1 cellular context compared by ENCODE assay signal in genomic region chr9:104747565-104748358, GRCh38.
TF ChIP-seq lines count a peak whose summit lies in the region.

Gene NIPSNAP3A, plus strand, starts transcription at chr9:104747683. Its CDS starts 110 bp downstream, at chr9:104747793.

TF ChIP-seq in HepG2, 621 proteins besides CTCF, POLR2A, EP300 and RAD21 (continued from another document and continues in another):
- TF ChIP-seq ZNF142 (CRISPR knock-in tag; IDR thresholded peaks at IDR 0.05) (no peak), ZNF503 (CRISPR knock-in tag; IDR thresholded peaks at IDR 0.05) (0 out of 2 replicates have a peak, but pooled peaks have one; percentile 67), TAF1 (CRISPR knock-in tag; IDR thresholded peaks at IDR 0.05) (peak; percentile 61), ZNF275 (CRISPR knock-in tag; IDR thresholded peaks at IDR 0.05; ENCODE audit: borderline replicate concordance) (no peak), CEBPG (CRISPR knock-in tag; IDR thresholded peaks at IDR 0.05) (no peak), SMAD3 (CRISPR knock-in tag; IDR thresholded peaks at IDR 0.05) (0 out of 2 replicates have a peak, but pooled peaks have one; percentile 27), CEBPB (IDR thresholded peaks at IDR 0.05; ENCODE audit: borderline replicate concordance, low read depth, low read length) (no peak), FOXP1 (IDR thresholded peaks at IDR 0.05) (no peak), FOXP1 (CRISPR knock-in tag; IDR thresholded peaks at IDR 0.05) (no peak), TBX2 (CRISPR knock-in tag; IDR thresholded peaks at IDR 0.05; ENCODE audit: borderline replicate concordance) (peak; percentile 11; the same call in 1 of the 2 replicates), USF2 (IDR thresholded peaks at IDR 0.05; ENCODE audit: low read depth, low read length) (no peak), USF2 (CRISPR knock-in tag; IDR thresholded peaks at IDR 0.05; ENCODE audit: borderline replicate concordance) (no peak), ZBTB8A (CRISPR knock-in tag; IDR thresholded peaks at IDR 0.05; ENCODE audit: borderline replicate concordance, low read depth) (0 out of 2 replicates have a peak, but pooled peaks have one; percentile 45), GLI4 (CRISPR knock-in tag; IDR thresholded peaks at IDR 0.05; ENCODE audit: borderline replicate concordance) (no peak), ZMAT3 (CRISPR knock-in tag; conservative IDR thresholded peaks at IDR 0.05) (no peak), ZC3H13 (CRISPR knock-in tag; IDR thresholded peaks at IDR 0.05) (no peak), ZNF136 (CRISPR knock-in tag; IDR thresholded peaks at IDR 0.05; ENCODE audit: low read depth) (no peak), KAT2B (IDR thresholded peaks at IDR 0.05; ENCODE audit: borderline replicate concordance, low read depth, low read length) (no peak), ZNF768 (CRISPR knock-in tag; IDR thresholded peaks at IDR 0.05) (no peak; the same call in 1 of the 2 replicates), NFE2L1 (CRISPR knock-in tag; IDR thresholded peaks at IDR 0.05; ENCODE audit: borderline replicate concordance) (no peak), ARID2 (CRISPR knock-in tag; IDR thresholded peaks at IDR 0.05; ENCODE audit: borderline replicate concordance) (no peak), ZNF280D (CRISPR knock-in tag; IDR thresholded peaks at IDR 0.05) (peak; percentile 56; the same call in 1 of the 2 replicates), CAMTA2 (CRISPR knock-in tag; IDR thresholded peaks at IDR 0.05; ENCODE audit: borderline replicate concordance) (no peak), ZNF549 (CRISPR knock-in tag; IDR thresholded peaks at IDR 0.05) (no peak), ZNF816 (CRISPR knock-in tag; IDR thresholded peaks at IDR 0.05; ENCODE audit: borderline replicate concordance) (no peak), HOXA9 (CRISPR knock-in tag; IDR thresholded peaks at IDR 0.05; ENCODE audit: borderline replicate concordance) (no peak), MXD1 (CRISPR knock-in tag; IDR thresholded peaks at IDR 0.05) (peak; percentile 44; the same call in 1 of the 2 replicates), ZNF83 (CRISPR knock-in tag; IDR thresholded peaks at IDR 0.05; ENCODE audit: borderline replicate concordance) (no peak), FOSL1 (CRISPR knock-in tag; IDR thresholded peaks at IDR 0.05; ENCODE audit: borderline replicate concordance) (no peak), ZNF567 (CRISPR knock-in tag; IDR thresholded peaks at IDR 0.05; ENCODE audit: borderline replicate concordance) (no peak), XRCC5 (optimal IDR thresholded peaks at IDR 0.05; ENCODE audit: low read length) (peak; percentile 15), NCOA2 (CRISPR knock-in tag; IDR thresholded peaks at IDR 0.05) (no peak), ZNF235 (CRISPR knock-in tag; IDR thresholded peaks at IDR 0.05; ENCODE audit: borderline replicate concordance) (no peak), ZNF343 (CRISPR knock-in tag; IDR thresholded peaks at IDR 0.05) (no peak; the same call in 1 of the 2 replicates), ZFP36L1 (CRISPR knock-in tag; IDR thresholded peaks at IDR 0.05) (no peak)
- TF ChIP-seq, protein P1, sequence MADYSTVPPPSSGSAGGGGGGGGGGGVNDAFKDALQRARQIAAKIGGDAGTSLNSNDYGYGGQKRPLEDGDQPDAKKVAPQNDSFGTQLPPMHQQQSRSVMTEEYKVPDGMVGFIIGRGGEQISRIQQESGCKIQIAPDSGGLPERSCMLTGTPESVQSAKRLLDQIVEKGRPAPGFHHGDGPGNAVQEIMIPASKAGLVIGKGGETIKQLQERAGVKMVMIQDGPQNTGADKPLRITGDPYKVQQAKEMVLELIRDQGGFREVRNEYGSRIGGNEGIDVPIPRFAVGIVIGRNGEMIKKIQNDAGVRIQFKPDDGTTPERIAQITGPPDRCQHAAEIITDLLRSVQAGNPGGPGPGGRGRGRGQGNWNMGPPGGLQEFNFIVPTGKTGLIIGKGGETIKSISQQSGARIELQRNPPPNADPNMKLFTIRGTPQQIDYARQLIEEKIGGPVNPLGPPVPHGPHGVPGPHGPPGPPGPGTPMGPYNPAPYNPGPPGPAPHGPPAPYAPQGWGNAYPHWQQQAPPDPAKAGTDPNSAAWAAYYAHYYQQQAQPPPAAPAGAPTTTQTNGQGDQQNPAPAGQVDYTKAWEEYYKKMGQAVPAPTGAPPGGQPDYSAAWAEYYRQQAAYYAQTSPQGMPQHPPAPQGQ (CRISPR knock-in tag; IDR thresholded peaks at IDR 0.05; ENCODE audit: borderline replicate concordance): no peak
- TF ChIP-seq, protein P2, sequence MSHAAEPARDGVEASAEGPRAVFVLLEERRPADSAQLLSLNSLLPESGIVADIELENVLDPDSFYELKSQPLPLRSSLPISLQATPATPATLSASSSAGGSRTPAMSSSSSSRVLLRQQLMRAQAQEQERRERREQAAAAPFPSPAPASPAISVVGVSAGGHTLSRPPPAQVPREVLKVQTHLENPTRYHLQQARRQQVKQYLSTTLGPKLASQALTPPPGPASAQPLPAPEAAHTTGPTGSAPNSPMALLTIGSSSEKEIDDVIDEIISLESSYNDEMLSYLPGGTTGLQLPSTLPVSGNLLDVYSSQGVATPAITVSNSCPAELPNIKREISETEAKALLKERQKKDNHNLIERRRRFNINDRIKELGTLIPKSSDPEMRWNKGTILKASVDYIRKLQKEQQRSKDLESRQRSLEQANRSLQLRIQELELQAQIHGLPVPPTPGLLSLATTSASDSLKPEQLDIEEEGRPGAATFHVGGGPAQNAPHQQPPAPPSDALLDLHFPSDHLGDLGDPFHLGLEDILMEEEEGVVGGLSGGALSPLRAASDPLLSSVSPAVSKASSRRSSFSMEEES (CRISPR knock-in tag; IDR thresholded peaks at IDR 0.05): peak; percentile 14; the same call in 1 of the 2 replicates
- TF ChIP-seq, protein P3, sequence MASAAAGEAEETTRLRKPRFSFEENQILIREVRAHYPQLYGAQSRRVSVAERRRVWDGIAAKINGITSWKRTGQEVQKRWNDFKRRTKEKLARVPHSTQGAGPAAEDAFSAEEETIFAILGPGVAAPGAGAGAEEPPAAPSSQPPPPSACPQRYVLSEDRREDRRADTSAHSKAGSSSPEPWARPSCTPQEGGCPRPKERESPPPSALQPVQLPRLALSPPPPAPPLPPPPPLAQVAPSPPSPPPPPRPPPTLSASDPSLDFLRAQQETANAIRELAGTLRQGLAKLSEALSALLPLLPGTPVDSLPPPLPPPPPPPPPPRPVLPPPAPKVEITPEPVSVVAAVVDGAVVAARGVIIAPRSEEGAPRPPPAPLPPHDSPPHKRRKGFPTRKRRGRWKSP (CRISPR knock-in tag; IDR thresholded peaks at IDR 0.05): peak; percentile 33; the same call in 1 of the 2 replicates
- TF ChIP-seq, protein P4, sequence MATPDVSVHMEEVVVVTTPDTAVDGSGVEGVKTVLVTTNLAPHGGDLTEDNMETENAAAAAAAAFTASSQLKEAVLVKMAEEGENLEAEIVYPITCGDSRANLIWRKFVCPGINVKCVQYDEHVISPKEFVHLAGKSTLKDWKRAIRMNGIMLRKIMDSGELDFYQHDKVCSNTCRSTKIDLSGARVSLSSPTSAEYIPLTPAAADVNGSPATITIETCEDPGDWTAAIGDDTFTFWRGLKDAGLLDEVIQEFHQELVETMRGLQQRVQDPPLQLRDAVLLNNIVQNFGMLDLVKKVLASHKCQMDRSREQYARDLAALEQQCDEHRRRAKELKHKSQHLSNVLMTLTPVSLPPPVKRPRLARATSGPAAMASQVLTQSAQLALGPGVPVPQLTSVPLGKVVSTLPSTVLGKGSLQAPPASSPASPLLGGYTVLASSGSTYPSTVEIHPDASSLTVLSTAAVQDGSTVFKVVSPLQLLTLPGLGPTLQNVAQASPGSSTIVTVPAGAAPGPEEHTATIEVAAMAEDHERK (CRISPR knock-in tag; IDR thresholded peaks at IDR 0.05; ENCODE audit: low read depth): no peak
